ENCODE assay signal across 20 cellular contexts in genomic region chr17:8490256-8491023, GRCh38.
"Had no signal": no experiment of that assay in that cellular context is flagged by ENCODE, and none has a peak within 500 bp of the region (broad histone marks: within the 10 kb centered on the region; RNA-seq: fewer than 3 reads in every experiment).

No MANE protein-coding gene starts in this region.

- H3K4me3 Mint-ChIP-seq: activated CD4-positive, alpha-beta T cell treated with anti-CD3 and anti-CD28 coated beads, Interleukin-2, amount 10 ng/mL, durations not matched to agents 7 days and 5 days; naive thymus-derived CD8-positive, alpha-beta T cell had no signal

- H3K9me3 ChIP-seq: adrenal gland, body of pancreas, left lung, mucosa of descending colon, tibial artery, vagina had no signal

- H3K4me1 Mint-ChIP-seq: activated CD4-positive, alpha-beta T cell treated with anti-CD3 and anti-CD28 coated beads, Interleukin-2, amount 10 ng/mL, durations not matched to agents 7 days and 5 days had no signal

- H2AFZ ChIP-seq: hepatocyte had no signal

- H3K4me1 ChIP-seq: adrenal gland, body of pancreas, left lung, tibial artery, vagina had no signal

- H3K27ac Mint-ChIP-seq: activated CD4-positive, alpha-beta T cell treated with anti-CD3 and anti-CD28 coated beads, Interleukin-2, amount 10 ng/mL, durations not matched to agents 7 days and 5 days had no signal

- FAIRE-seq: keratinocyte had no signal

- H3K4me3 ChIP-seq: adrenal gland, body of pancreas, hepatocyte, left lung, mucosa of descending colon, tibial artery, vagina had no signal

- H3K27ac ChIP-seq: adrenal gland, body of pancreas, hepatocyte, left lung, vagina had no signal

- DNase-seq: activated CD4-positive, alpha-beta T cell treated with anti-CD3 and anti-CD28 coated beads, Interleukin-2, amount 10 ng/mL, durations not matched to agents 7 days and 5 days; activated CD8-positive, alpha-beta memory T cell treated with anti-CD3 and anti-CD28 coated beads for 24 hours; activated naive CD4-positive, alpha-beta T cell treated with Interleukin-2 at 50 U/mL for 16 hours; body of pancreas; central memory CD4-positive, alpha-beta T cell; cortex of kidney; effector CD8-positive, alpha-beta T cell; left lung; mammary epithelial cell; mucosa of descending colon; nucleus accumbens; stimulated activated CD4-positive, alpha-beta T cell treated with anti-CD3 and anti-CD28 coated beads, Interleukin-15, amount 100 ng/mL, for 24 hours; stimulated activated CD4-positive, alpha-beta T cell treated with anti-CD3 and anti-CD28 coated beads, Interleukin-4, amount 100 ng/mL, for 24 hours; stimulated activated naive CD4-positive, alpha-beta T cell; tibial artery had no signal

- ATAC-seq: body of pancreas; left lung; mucosa of descending colon; naive thymus-derived CD8-positive, alpha-beta T cell had no signal

- H3K27me3 Mint-ChIP-seq: activated CD4-positive, alpha-beta T cell treated with anti-CD3 and anti-CD28 coated beads, Interleukin-2, amount 10 ng/mL, durations not matched to agents 7 days and 5 days; naive thymus-derived CD8-positive, alpha-beta T cell had no signal

- H3K4me2 ChIP-seq: hepatocyte had no signal

- H3K79me2 ChIP-seq: hepatocyte had no signal

- H3K27me3 ChIP-seq: adrenal gland, body of pancreas, hepatocyte, left lung, tibial artery, vagina had no signal
